8 cellular contexts compared by ENCODE assay signal in genomic region chr11:9577032-9577431, GRCh38. TPM values are rescaled to one million over a fixed set of nuclear protein-coding genes. Genes with fewer than 3 reads are reported as not detected.
DNase-seq lines count a peak whose midpoint lies in the region; ATAC-seq, FAIRE-seq and TF ChIP-seq lines count a peak whose summit lies in the region.
"Had no signal": no experiment of that assay in that cellular context is flagged by ENCODE, and none has a peak within 500 bp of the region (broad histone marks: within the 10 kb centered on the region; RNA-seq: fewer than 3 reads in every experiment).

No MANE protein-coding gene starts in this region.

- in situ Hi-C loops in HAP-1 (cut with MboI; ENCODE audit: low sequenced_read_pairs) = loop anchor here (25.0 kb wide), 1 partner anchor 140 kb away; no protein-coding TSS in a partner anchor

- peaks cover 36% of the 10 kb centered on the region for H3K4me1 ChIP-seq in HAP-1
- no peaks in the 10 kb centered on the region for H3K4me1 ChIP-seq in small intestine (ENCODE audit: control insufficient read depth in 2 of 2, insufficient read depth in 1 of 2, low read depth in 1 of 2, low read length in 1 of 2)

- no peak for FAIRE-seq in small intestine (lab: Jason Lieb, UNC)

- TF ChIP-seq CTCF in VCaP (conservative IDR thresholded peaks at IDR 0.05) = no peak

- H3K27me3 ChIP-seq in HAP-1 (ENCODE audit: low read depth) (no peaks in the 10 kb centered on the region), small intestine (ENCODE audit: control insufficient read depth in 2 of 2, insufficient read depth in 2 of 2, low read length in 2 of 2) (no peaks in the 10 kb centered on the region)

- ATAC-seq in activated CD4-positive, CD25-positive, alpha-beta regulatory T cell treated with anti-CD3 and anti-CD28 coated beads, Interleukin-2, amount 50 U/mL, for 24 hours = no peak
- ATAC-seq in GM19467 (IDR thresholded peaks at IDR 0.05; ENCODE audit: unreplicated experiment) = no peak

- peak overlapping the region; percentile 92 for H3K27ac ChIP-seq in VCaP
- H3K27ac ChIP-seq in small intestine (ENCODE audit: low read depth in 1 of 2, low read length in 1 of 2) = peak overlapping the region; percentile 60 to 72

- no peaks in the 10 kb centered on the region for H3K9me3 ChIP-seq in HAP-1
- no peaks in the 10 kb centered on the region for H3K9me3 ChIP-seq in small intestine (ENCODE audit: control insufficient read depth, low read depth)

- H3K36me3 ChIP-seq in HAP-1 (replicated peaks) (peaks cover 71% of the 10 kb centered on the region), small intestine (ENCODE audit: control insufficient read depth in 2 of 2, insufficient read depth in 2 of 2, low read length in 2 of 2) (peaks cover 0 to 3% of the 10 kb centered on the region in 2 donors)

- H3K4me3 ChIP-seq in HAP-1 (peak overlapping the region; percentile 79), small intestine (ENCODE audit: low read depth in 1 of 2, low read length in 2 of 2) (peak overlapping the region in 1 of 2 donors; percentile 12)

- DNase-seq in HAP-1 (ENCODE audit: low spot score in 2 of 2) (no peak), fibroblast of peridontal ligament (ENCODE audit: extremely low read depth) (peak; percentile 67), small intestine (peak; percentile 29), COR-L47 (lab: John Stamatoyannopoulos, UW) (no peak)
- DNase-seq: effector CD4-positive, alpha-beta T cell had no signal

- WGBS in small intestine, 3 donors = 16 to 33% (median 27%) methylated on average over 4 of the region's 4 CpGs

RNA-seq across cellular contexts. Expression of gene WEE1, which starts 3.6 kb away (rescaled TPM):
- polyA plus RNA-seq in small intestine = 1 to 10 TPM; 4.6 to 9.7 (median 6.3) TPM

Comparison
In these comparisons a context has a peak if more than half of its experiments do, and no peak if none do; other contexts are left out.
1. DNase-seq: peak in fibroblast of peridontal ligament (single experiment) and small intestine (single experiment); none in HAP-1 (0 of 2) and COR-L47 (single experiment).